ENCODE assay signal across 12 cellular contexts in the genomic region with DNA sequence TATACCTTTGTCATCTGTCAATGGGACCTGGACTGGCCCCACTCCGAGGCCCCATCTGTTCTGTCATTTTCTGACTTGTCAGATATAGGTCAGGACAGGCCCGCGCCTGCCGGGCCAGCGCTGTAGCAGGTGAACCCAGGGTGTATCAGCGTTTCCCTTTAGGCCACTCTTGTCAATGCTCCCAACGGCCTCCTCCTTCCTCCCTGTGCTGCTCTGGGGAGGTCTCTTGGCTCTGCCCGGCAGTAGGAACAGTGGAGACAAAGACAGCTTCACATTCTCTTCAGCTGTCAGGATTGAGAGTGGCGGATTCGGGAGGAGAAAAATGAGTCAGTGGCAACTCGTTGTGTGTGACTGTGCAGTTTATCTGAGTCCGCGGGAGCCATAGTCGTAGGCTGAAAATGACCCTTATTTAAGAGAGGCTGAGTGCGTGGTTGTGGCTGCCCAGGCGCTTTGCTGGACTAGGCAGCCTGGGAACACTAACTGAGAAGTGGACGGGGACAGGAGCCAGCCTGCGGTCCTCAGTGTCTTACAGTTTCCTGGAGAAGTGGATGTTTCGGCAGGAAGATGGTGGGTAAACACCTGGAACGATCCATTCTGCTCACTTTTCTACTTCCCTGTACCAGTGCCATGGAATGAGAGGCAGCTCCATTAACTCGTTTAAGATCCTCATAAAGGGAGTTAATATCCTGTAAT.
A peak's percentile ranks its signal among the peaks of the same experiment; 100 is the strongest.
DNase-seq lines count a peak whose midpoint lies in the region; ATAC-seq and TF ChIP-seq lines count a peak whose summit lies in the region.
"Had no signal": no experiment of that assay in that cellular context is flagged by ENCODE, and none has a peak within 500 bp of the region (broad histone marks: within the 10 kb centered on the region; RNA-seq: fewer than 3 reads in every experiment).

No MANE protein-coding gene starts in this region.

- no peak overlapping the region for H3K4me3 Mint-ChIP-seq in activated T-cell treated with anti-CD3 and anti-CD28 coated beads, Interleukin-2, amount 50 U/mL, for 72 hours
- H3K4me3 Mint-ChIP-seq in endothelial cell (ENCODE audit: unreplicated experiment) = peak overlapping the region; percentile 67
- H3K4me3 Mint-ChIP-seq in natural killer cell = peak overlapping the region; percentile 25
- H3K4me3 Mint-ChIP-seq in HFFc6 = no peak overlapping the region

- peaks cover 45% of the 10 kb centered on the region for H3K4me1 Mint-ChIP-seq in activated T-cell treated with anti-CD3 and anti-CD28 coated beads, Interleukin-2, amount 50 U/mL, for 72 hours (ENCODE audit: low read depth)
- H3K4me1 Mint-ChIP-seq in endothelial cell (ENCODE audit: unreplicated experiment) = peaks cover 38% of the 10 kb centered on the region
- H3K4me1 Mint-ChIP-seq in natural killer cell = peaks cover 57 to 58% of the 10 kb centered on the region in 2 donors
- H3K4me1 Mint-ChIP-seq in HFFc6 (ENCODE audit: low read depth) = 0 out of 2 replicates have a peak, but pooled peaks cover 1% of the 10 kb centered on the region

- no peak for ATAC-seq in activated T-cell treated with anti-CD3 and anti-CD28 coated beads, Interleukin-2, amount 50 U/mL, for 72 hours (replicated peaks in 1 of 2)
- ATAC-seq in natural killer cell (no peak), GM19397 (IDR thresholded peaks at IDR 0.05; ENCODE audit: unreplicated experiment) (no peak)
- ATAC-seq: HepG2 had no signal

- no peak for TF ChIP-seq CTCF in endothelial cell (IDR thresholded peaks at IDR 0.05; ENCODE audit: unreplicated experiment)
- TF ChIP-seq CTCF in natural killer cell (IDR thresholded peaks at IDR 0.05) = no peak
- TF ChIP-seq CTCF in HFFc6 (IDR thresholded peaks at IDR 0.05) = no peak

- H3K27ac Mint-ChIP-seq in activated T-cell treated with anti-CD3 and anti-CD28 coated beads, Interleukin-2, amount 50 U/mL, for 72 hours = peak overlapping the region; percentile 38
- H3K27ac Mint-ChIP-seq in endothelial cell (ENCODE audit: unreplicated experiment) (peak overlapping the region; percentile 87), natural killer cell (peak overlapping the region; percentile 93 to 97), HFFc6 (no peak overlapping the region)

- peaks cover 2% of the 10 kb centered on the region in 2 donors for H3K36me3 Mint-ChIP-seq in activated T-cell treated with anti-CD3 and anti-CD28 coated beads, Interleukin-2, amount 50 U/mL, for 72 hours (ENCODE audit: insufficient read depth in 2 of 2)
- H3K36me3 Mint-ChIP-seq in endothelial cell (ENCODE audit: low read depth, unreplicated experiment) (peaks cover 63% of the 10 kb centered on the region), natural killer cell (peaks cover 26% of the 10 kb centered on the region), HFFc6 (ENCODE audit: low read depth) (peaks cover 26% of the 10 kb centered on the region)

- H3K9me3 Mint-ChIP-seq in activated T-cell treated with anti-CD3 and anti-CD28 coated beads, Interleukin-2, amount 50 U/mL, for 72 hours = no peaks in the 10 kb centered on the region
- H3K9me3 Mint-ChIP-seq in endothelial cell (ENCODE audit: unreplicated experiment) (no peaks in the 10 kb centered on the region), natural killer cell (no peaks in the 10 kb centered on the region), HFFc6 (no peaks in the 10 kb centered on the region)

- DNase-seq in activated T-cell treated with anti-CD3 and anti-CD28 coated beads, Interleukin-2, amount 50 U/mL, for 72 hours = no peak
- no peak for DNase-seq in activated T-cell treated with anti-CD3 and anti-CD28 coated beads, Interleukin-2, amount 50 U/mL, for 1 hour
- DNase-seq in endothelial cell (ENCODE audit: low spot score) (no peak), natural killer cell (no peak), HFFc6 (no peak), amniotic stem cell (lab: John Stamatoyannopoulos, UW) (no peak), AG08395 (ENCODE audit: low spot score) (no peak)
- DNase-seq: ACHN; activated naive CD4-positive, alpha-beta T cell treated with anti-CD3 and anti-CD28 coated beads, Interleukin-2, amount 50 U/mL, for 16 hours; NCI-H774 had no signal

- H3K27me3 Mint-ChIP-seq in activated T-cell treated with anti-CD3 and anti-CD28 coated beads, Interleukin-2, amount 50 U/mL, for 72 hours (ENCODE audit: low read depth) = no peaks in the 10 kb centered on the region
- H3K27me3 Mint-ChIP-seq in endothelial cell (ENCODE audit: unreplicated experiment) = peaks cover 11% of the 10 kb centered on the region
- no peaks in the 10 kb centered on the region for H3K27me3 Mint-ChIP-seq in natural killer cell (ENCODE audit: low read depth in 2 of 2)
- no peaks in the 10 kb centered on the region; the same call in 1 of the 2 replicates for H3K27me3 Mint-ChIP-seq in HFFc6 (ENCODE audit: insufficient read depth)

- intact Hi-C loops in natural killer cell (cut with micrococcal nuclease) = no loop called here

Comparison
In these comparisons a context has a peak if more than half of its experiments do, and no peak if none do; other contexts are left out.
1. H3K4me3 Mint-ChIP-seq: peak in endothelial cell (single experiment) and natural killer cell (single experiment); none in activated T-cell treated with anti-CD3 and anti-CD28 coated beads, Interleukin-2, amount 50 U/mL, for 72 hours (0 of 2) and HFFc6 (single experiment).